In the genomic region with DNA sequence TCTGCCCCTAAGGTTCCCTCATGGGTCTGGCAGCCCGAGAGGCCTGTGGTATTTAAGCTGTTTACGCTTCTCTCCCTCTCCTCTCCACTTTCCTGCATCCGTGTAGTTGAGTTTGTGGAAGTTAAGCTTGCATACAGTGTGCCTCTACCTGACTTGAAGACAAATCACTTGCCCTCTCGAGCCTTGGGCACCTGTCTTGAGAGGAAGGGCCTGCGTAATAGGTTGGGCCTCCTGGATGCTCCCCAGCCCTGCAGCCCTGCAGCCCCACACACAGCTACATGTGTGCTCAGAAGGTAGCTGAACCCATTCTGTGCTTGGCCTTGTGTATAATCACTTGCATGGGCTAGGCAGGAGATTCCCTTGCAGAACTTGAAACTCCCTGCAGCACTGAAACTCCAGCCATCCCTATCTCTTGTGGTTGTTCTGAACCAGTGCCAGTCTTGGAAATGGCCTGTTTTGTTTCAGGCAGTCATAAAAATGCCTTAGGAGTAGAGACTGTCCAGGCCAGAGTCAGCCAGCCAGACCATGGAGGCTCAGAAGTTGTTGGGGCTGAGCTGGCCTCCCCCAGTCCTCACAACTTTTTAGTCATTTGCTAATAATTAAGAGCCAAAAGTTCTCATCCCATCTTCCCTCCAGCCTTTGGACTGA, we compare ENCODE assay signal across 9 cellular contexts.
DNase-seq lines count a peak whose midpoint lies in the region; ATAC-seq and TF ChIP-seq lines count a peak whose summit lies in the region.
"Had no signal": no experiment of that assay in that cellular context is flagged by ENCODE, and none has a peak within 500 bp of the region (broad histone marks: within the 10 kb centered on the region; RNA-seq: fewer than 3 reads in every experiment).

No MANE protein-coding gene starts in this region.

- H3K9me3 ChIP-seq in adipocyte (ENCODE audit: control insufficient read depth, low read length) = no peaks in the 10 kb centered on the region

- H3K4me3 Mint-ChIP-seq in HFFc6 = peak overlapping the region; percentile 76

- H3K27me3 Mint-ChIP-seq in HFFc6 (ENCODE audit: insufficient read depth) = no peaks in the 10 kb centered on the region; the same call in 1 of the 2 replicates

- H3K4me3 ChIP-seq in adipocyte (ENCODE audit: low read length) = no peak overlapping the region

- H3K27me3 ChIP-seq in adipocyte (replicated peaks; ENCODE audit: control insufficient read depth, insufficient read depth, low read length) = no peaks in the 10 kb centered on the region

- TF ChIP-seq CTCF in HFFc6 (IDR thresholded peaks at IDR 0.05) = no peak

- ATAC-seq in GM18520 (IDR thresholded peaks at IDR 0.05; ENCODE audit: unreplicated experiment) (no peak), HG03097 (IDR thresholded peaks at IDR 0.05; ENCODE audit: low FRiP score, unreplicated experiment) (no peak)

- H3K36me3 Mint-ChIP-seq in HFFc6 (ENCODE audit: low read depth) = no peaks in the 10 kb centered on the region

- H3K27ac Mint-ChIP-seq in HFFc6 = peak overlapping the region; percentile 95

- peaks cover 40% of the 10 kb centered on the region for H3K4me1 ChIP-seq in adipocyte (ENCODE audit: control insufficient read depth, insufficient read depth, low read length)

- DNase-seq in HFFc6 (peak; percentile 79), adipocyte (ENCODE audit: low read depth) (peak; percentile 85), islet precursor cell (peak; percentile 93), stromal cell of bone marrow (ENCODE audit: low read depth) (peak; percentile 83), NCI-H1105 treated with DMSO at 0.1 percent for 48 hours (lab: John Stamatoyannopoulos, UW) (no peak)
- no peak for DNase-seq in stimulated activated CD4-positive, alpha-beta T cell treated with anti-CD3 and anti-CD28 coated beads, Interleukin-12 subunit alpha, Interleukin-12 subunit beta, amount 100 ng/mL, for 4 hours

- H3K4me1 Mint-ChIP-seq in HFFc6 (ENCODE audit: low read depth) = peaks cover 73% of the 10 kb centered on the region

- no peaks in the 10 kb centered on the region for H3K9me3 Mint-ChIP-seq in HFFc6

- peak overlapping the region; percentile 32 for H3K9ac ChIP-seq in adipocyte (ENCODE audit: low read length)
- H3K9ac ChIP-seq: parathyroid adenoma had no signal

- no peaks in the 10 kb centered on the region for H3K36me3 ChIP-seq in adipocyte (ENCODE audit: control insufficient read depth, insufficient read depth, low read length, severe bottlenecking)

Comparison
In these comparisons a context has a peak if more than half of its experiments do, and no peak if none do; other contexts are left out.
1. DNase-seq: peak in HFFc6 (single experiment), adipocyte (single experiment), islet precursor cell (single experiment) and stromal cell of bone marrow (single experiment); none in stimulated activated CD4-positive, alpha-beta T cell treated with anti-CD3 and anti-CD28 coated beads, Interleukin-12 subunit alpha, Interleukin-12 subunit beta, amount 100 ng/mL, for 4 hours (single experiment) and NCI-H1105 treated with DMSO at 0.1 percent for 48 hours (single experiment).